ENCODE assay signal across 31 cellular contexts in the genomic region with DNA sequence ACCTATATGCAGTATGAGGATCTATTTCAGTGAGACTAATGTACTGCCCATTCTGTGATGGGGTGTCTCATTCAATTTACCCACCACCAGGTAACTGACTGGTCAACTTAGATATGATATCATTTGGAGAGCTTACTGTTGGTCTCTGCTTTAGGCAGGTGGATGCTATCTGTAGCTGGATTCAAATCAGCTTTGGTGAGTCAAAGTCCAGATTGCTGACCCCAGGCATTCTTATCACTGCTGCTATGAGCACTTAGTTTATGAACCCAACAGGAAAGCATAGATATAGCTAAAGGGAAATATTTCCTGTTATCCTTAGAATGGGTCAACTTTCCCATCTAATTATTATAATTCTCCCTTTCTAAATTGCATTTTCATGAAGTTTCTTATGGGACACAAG.
"Had no signal": no experiment of that assay in that cellular context is flagged by ENCODE, and none has a peak within 500 bp of the region (broad histone marks: within the 10 kb centered on the region; RNA-seq: fewer than 3 reads in every experiment).

No MANE protein-coding gene starts in this region.

- H3K36me3 ChIP-seq: MG63 had no signal

- H3K27me3 ChIP-seq: MG63 had no signal

- H3K4me3 ChIP-seq: MG63 had no signal

- H3K9me3 ChIP-seq: MG63 had no signal

- DNase-seq: Karpas-422, Kasumi-1, MG63, MM.1S, MV-4-11, NCI-H1048, NCI-H1092, NCI-H1092 treated with DMSO at 0.1 percent for 48 hours, NCI-H1105, NCI-H1105 treated with DMSO at 0.1 percent for 48 hours, NCI-H1417 treated with DMSO at 0.1 percent for 48 hours, NCI-H1436, NCI-H1436 treated with DMSO at 0.1 percent for 48 hours, NCI-H146, NCI-H1694, NCI-H1694 treated with DMSO at 0.1 percent for 48 hours, NCI-H187, NCI-H187 treated with DMSO at 0.1 percent for 48 hours, NCI-H1930, NCI-H2029, NCI-H2029 treated with DMSO at 0.1 percent for 48 hours, NCI-H2081 treated with DMSO at 0.1 percent for 48 hours, NCI-H2107, NCI-H2171, NCI-H2171 treated with DMSO at 0.1 percent for 48 hours, NCI-H2227 treated with DMSO at 0.1 percent for 48 hours, NCI-H226, NCI-H446, NCI-H446 treated with DMSO at 0.1 percent for 48 hours, NCI-H510A, NCI-H510A treated with DMSO at 0.1 percent for 48 hours had no signal
